Comparison of ENCODE assay signal across 8 cellular contexts in genomic region chr6:107957909-107958688, GRCh38. TPM values are rescaled to one million over a fixed set of nuclear protein-coding genes. Genes with fewer than 3 reads are reported as not detected.
DNase-seq lines count a peak whose midpoint lies in the region; ATAC-seq lines count a peak whose summit lies in the region.

TSS of gene SEC63 (minus strand) at chr6:107958208. CDS start at chr6:107958009, 199 bp downstream.

- peak; percentile 37 for ATAC-seq in GM19468 (IDR thresholded peaks at IDR 0.05; ENCODE audit: extremely low read depth, unreplicated experiment)

- no peaks in the 10 kb centered on the region for H3K9me3 ChIP-seq in ectodermal cell (ENCODE audit: control insufficient read depth, low read length)

- DNase-seq in CMK (ENCODE audit: low read depth) (peak; percentile 94), HS-5 (ENCODE audit: low read depth) (peak; percentile 80), NK-92 (lab: John Stamatoyannopoulos, UW; ENCODE audit: unreplicated experiment) (peak; percentile 73), lung microvascular endothelial cell (ENCODE audit: low read depth in 2 of 2) (peak; percentile 98 to 99)
- DNase-seq in activated CD8-positive, alpha-beta memory T cell treated with anti-CD3 and anti-CD28 coated beads for 1 hour (ENCODE audit: extremely low read depth in 1 of 2, low read depth in 1 of 2), result peak; percentile 89 to 95
- DNase-seq in stimulated activated CD4-positive, alpha-beta T cell treated with anti-CD3 and anti-CD28 coated beads, TNF-alpha, amount 100 ng/mL, for 4 hours (ENCODE audit: low read depth in 3 of 3), result peak; percentile 94 to 97 (median 95)

- H3K27me3 ChIP-seq in ectodermal cell (ENCODE audit: control insufficient read depth, insufficient read depth, low read length, poor library complexity, severe bottlenecking), result no peaks in the 10 kb centered on the region

- peak within 1 kb of the TSS; percentile 90 for H3K4me3 ChIP-seq in ectodermal cell (ENCODE audit: insufficient read depth, low read depth, low read length)

- H3K4me1 ChIP-seq in ectodermal cell (ENCODE audit: control insufficient read depth, insufficient read depth, low read length), result no peaks in the 10 kb centered on the region

- peak within 1 kb of the TSS; percentile 77 for H3K27ac ChIP-seq in ectodermal cell (ENCODE audit: insufficient read depth, low read depth, low read length, poor library complexity, severe bottlenecking)

- peaks cover 5% of the 10 kb centered on the region for H3K36me3 ChIP-seq in ectodermal cell (ENCODE audit: control insufficient read depth, insufficient read depth, low read length)

- 1% methylated on average over 69 of the region's 69 CpGs for WGBS in ectodermal cell, 2 experiments

RNA-seq across cellular contexts. Expression of gene SEC63, which starts in this region (rescaled TPM):
- polyA plus RNA-seq in ectodermal cell (2013, experiment 1 of 4), result 90.3 TPM
- polyA plus RNA-seq in ectodermal cell (2013, experiment 2 of 4), result 99.4 TPM
- polyA plus RNA-seq in ectodermal cell (2013, experiment 3 of 4), result 62.8 TPM
- 75.9 TPM for polyA plus RNA-seq in ectodermal cell (2013, experiment 4 of 4)
- 11.8 and 13.7 TPM in 2 replicates for total RNA-seq in lung microvascular endothelial cell

Comparison
In these comparisons a context has a peak if more than half of its experiments do, and no peak if none do; other contexts are left out.
1. Peak in every context shown above with its lines: DNase-seq, ATAC-seq, H3K4me3 ChIP-seq and H3K27ac ChIP-seq.